Comparison of ENCODE assay signal across 1 cellular context in the genomic region with DNA sequence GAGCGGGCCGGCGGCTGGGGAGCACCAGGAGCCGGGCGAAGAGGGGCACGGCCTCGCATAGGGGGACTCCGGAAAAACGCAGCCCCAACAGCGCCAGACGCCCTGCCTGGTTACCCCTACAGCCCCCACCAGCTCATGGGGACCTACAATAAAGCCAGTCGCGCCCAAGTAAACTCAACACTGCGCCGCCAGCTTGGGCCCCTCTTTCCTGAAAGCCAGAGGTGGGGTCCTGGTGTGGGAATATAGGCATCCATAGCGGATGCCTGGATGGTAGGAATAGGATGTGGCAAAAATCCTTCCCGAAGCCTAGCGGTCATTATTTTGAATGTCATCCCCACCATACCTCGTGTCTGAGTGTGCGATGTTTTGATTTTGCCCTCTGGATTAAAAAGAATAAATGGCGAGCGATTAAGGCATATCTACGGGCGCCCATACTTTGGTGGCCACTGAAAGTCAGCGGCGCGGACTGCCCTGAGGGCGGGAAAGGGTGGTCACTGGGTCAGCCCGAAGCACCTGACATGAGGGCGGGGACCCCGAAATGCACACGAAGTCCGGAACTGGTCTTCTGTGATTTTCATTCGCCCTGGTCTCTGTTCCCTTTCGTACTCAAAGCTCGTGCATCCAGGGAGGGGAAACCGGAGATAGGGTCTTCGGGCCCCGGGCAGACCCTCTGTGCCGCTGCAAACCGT.
A peak's percentile ranks its signal among the peaks of the same experiment; 100 is the strongest.
TF ChIP-seq lines count a peak whose summit lies in the region.

A gene with protein sequence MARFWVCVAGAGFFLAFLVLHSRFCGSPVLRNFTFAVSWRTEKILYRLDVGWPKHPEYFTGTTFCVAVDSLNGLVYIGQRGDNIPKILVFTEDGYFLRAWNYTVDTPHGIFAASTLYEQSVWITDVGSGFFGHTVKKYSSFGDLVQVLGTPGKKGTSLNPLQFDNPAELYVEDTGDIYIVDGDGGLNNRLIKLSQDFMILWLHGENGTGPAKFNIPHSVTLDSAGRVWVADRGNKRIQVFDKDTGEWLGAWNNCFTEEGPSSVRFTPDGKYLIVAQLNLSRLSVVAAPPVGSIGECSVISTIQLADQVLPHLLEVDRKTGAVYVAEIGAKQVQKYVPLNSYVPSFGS (plus strand): TSS at position 577 of the 689 bp plus-strand sequence. CDS start 184 bp downstream, outside the sequence.
A gene (minus strand): TSS at position 210 of the 689 bp plus-strand sequence. CDS start 847 bp downstream, outside the sequence.

TF ChIP-seq in HepG2, 621 proteins besides CTCF, POLR2A, EP300 and RAD21 (continued from another document):
- TF ChIP-seq, protein P1, sequence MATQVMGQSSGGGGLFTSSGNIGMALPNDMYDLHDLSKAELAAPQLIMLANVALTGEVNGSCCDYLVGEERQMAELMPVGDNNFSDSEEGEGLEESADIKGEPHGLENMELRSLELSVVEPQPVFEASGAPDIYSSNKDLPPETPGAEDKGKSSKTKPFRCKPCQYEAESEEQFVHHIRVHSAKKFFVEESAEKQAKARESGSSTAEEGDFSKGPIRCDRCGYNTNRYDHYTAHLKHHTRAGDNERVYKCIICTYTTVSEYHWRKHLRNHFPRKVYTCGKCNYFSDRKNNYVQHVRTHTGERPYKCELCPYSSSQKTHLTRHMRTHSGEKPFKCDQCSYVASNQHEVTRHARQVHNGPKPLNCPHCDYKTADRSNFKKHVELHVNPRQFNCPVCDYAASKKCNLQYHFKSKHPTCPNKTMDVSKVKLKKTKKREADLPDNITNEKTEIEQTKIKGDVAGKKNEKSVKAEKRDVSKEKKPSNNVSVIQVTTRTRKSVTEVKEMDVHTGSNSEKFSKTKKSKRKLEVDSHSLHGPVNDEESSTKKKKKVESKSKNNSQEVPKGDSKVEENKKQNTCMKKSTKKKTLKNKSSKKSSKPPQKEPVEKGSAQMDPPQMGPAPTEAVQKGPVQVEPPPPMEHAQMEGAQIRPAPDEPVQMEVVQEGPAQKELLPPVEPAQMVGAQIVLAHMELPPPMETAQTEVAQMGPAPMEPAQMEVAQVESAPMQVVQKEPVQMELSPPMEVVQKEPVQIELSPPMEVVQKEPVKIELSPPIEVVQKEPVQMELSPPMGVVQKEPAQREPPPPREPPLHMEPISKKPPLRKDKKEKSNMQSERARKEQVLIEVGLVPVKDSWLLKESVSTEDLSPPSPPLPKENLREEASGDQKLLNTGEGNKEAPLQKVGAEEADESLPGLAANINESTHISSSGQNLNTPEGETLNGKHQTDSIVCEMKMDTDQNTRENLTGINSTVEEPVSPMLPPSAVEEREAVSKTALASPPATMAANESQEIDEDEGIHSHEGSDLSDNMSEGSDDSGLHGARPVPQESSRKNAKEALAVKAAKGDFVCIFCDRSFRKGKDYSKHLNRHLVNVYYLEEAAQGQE (IDR thresholded peaks at IDR 0.05; ENCODE audit: borderline replicate concordance in 1 of 2, low read depth in 1 of 2, low read length in 2 of 2): no peak
- TF ChIP-seq POGZ (CRISPR knock-in tag; IDR thresholded peaks at IDR 0.05): 0 out of 2 replicates have a peak, but pooled peaks have one; percentile 28
- TF ChIP-seq, protein P2, sequence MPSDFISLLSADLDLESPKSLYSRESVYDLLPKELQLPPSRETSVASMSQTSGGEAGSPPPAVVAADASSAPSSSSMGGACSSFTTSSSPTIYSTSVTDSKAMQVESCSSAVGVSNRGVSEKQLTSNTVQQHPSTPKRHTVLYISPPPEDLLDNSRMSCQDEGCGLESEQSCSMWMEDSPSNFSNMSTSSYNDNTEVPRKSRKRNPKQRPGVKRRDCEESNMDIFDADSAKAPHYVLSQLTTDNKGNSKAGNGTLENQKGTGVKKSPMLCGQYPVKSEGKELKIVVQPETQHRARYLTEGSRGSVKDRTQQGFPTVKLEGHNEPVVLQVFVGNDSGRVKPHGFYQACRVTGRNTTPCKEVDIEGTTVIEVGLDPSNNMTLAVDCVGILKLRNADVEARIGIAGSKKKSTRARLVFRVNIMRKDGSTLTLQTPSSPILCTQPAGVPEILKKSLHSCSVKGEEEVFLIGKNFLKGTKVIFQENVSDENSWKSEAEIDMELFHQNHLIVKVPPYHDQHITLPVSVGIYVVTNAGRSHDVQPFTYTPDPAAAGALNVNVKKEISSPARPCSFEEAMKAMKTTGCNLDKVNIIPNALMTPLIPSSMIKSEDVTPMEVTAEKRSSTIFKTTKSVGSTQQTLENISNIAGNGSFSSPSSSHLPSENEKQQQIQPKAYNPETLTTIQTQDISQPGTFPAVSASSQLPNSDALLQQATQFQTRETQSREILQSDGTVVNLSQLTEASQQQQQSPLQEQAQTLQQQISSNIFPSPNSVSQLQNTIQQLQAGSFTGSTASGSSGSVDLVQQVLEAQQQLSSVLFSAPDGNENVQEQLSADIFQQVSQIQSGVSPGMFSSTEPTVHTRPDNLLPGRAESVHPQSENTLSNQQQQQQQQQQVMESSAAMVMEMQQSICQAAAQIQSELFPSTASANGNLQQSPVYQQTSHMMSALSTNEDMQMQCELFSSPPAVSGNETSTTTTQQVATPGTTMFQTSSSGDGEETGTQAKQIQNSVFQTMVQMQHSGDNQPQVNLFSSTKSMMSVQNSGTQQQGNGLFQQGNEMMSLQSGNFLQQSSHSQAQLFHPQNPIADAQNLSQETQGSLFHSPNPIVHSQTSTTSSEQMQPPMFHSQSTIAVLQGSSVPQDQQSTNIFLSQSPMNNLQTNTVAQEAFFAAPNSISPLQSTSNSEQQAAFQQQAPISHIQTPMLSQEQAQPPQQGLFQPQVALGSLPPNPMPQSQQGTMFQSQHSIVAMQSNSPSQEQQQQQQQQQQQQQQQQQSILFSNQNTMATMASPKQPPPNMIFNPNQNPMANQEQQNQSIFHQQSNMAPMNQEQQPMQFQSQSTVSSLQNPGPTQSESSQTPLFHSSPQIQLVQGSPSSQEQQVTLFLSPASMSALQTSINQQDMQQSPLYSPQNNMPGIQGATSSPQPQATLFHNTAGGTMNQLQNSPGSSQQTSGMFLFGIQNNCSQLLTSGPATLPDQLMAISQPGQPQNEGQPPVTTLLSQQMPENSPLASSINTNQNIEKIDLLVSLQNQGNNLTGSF (CRISPR knock-in tag; IDR thresholded peaks at IDR 0.05): peak; percentile 73; the same call in 1 of the 2 replicates
- TF ChIP-seq ZNF326 (CRISPR knock-in tag; IDR thresholded peaks at IDR 0.05; ENCODE audit: borderline replicate concordance): no peak
- TF ChIP-seq KDM5B (CRISPR knock-in tag; IDR thresholded peaks at IDR 0.05; ENCODE audit: borderline replicate concordance): peak; percentile 74; the same call in 1 of the 2 replicates
- no peak for TF ChIP-seq ZNF382 (CRISPR knock-in tag; IDR thresholded peaks at IDR 0.05; ENCODE audit: borderline replicate concordance)
- no peak for TF ChIP-seq ONECUT2 (CRISPR knock-in tag; IDR thresholded peaks at IDR 0.05)
- 0 out of 2 replicates have a peak, but pooled peaks have one; percentile 86 for TF ChIP-seq TEAD2 (CRISPR knock-in tag; IDR thresholded peaks at IDR 0.05)
- TF ChIP-seq MBD4 (IDR thresholded peaks at IDR 0.05; ENCODE audit: borderline replicate concordance, low read length): no peak
- peak; percentile 4; the same call in 1 of the 2 replicates for TF ChIP-seq FOSL2 (CRISPR knock-in tag; IDR thresholded peaks at IDR 0.05)
- TF ChIP-seq, protein P3, sequence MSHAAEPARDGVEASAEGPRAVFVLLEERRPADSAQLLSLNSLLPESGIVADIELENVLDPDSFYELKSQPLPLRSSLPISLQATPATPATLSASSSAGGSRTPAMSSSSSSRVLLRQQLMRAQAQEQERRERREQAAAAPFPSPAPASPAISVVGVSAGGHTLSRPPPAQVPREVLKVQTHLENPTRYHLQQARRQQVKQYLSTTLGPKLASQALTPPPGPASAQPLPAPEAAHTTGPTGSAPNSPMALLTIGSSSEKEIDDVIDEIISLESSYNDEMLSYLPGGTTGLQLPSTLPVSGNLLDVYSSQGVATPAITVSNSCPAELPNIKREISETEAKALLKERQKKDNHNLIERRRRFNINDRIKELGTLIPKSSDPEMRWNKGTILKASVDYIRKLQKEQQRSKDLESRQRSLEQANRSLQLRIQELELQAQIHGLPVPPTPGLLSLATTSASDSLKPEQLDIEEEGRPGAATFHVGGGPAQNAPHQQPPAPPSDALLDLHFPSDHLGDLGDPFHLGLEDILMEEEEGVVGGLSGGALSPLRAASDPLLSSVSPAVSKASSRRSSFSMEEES (CRISPR knock-in tag; IDR thresholded peaks at IDR 0.05): peak; percentile 86
- TF ChIP-seq, protein P4, sequence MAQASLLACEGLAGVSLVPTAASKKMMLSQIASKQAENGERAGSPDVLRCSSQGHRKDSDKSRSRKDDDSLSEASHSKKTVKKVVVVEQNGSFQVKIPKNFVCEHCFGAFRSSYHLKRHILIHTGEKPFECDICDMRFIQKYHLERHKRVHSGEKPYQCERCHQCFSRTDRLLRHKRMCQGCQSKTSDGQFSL (CRISPR knock-in tag; IDR thresholded peaks at IDR 0.05): no peak
- TF ChIP-seq, protein P5, sequence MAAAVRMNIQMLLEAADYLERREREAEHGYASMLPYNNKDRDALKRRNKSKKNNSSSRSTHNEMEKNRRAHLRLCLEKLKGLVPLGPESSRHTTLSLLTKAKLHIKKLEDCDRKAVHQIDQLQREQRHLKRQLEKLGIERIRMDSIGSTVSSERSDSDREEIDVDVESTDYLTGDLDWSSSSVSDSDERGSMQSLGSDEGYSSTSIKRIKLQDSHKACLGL (CRISPR knock-in tag; IDR thresholded peaks at IDR 0.05): 0 out of 2 replicates have a peak, but pooled peaks have one; percentile 14
- TF ChIP-seq FOXP1 (IDR thresholded peaks at IDR 0.05): no peak
- TF ChIP-seq FOXP1 (CRISPR knock-in tag; IDR thresholded peaks at IDR 0.05): no peak
- peak; percentile 90 for TF ChIP-seq PHF20 (CRISPR knock-in tag; IDR thresholded peaks at IDR 0.05)
- 0 out of 2 replicates have a peak, but pooled peaks have one; percentile 15 for TF ChIP-seq MTF1 (CRISPR knock-in tag; IDR thresholded peaks at IDR 0.05)
- 0 out of 2 replicates have a peak, but pooled peaks have one; percentile 63 for TF ChIP-seq ZSCAN12 (CRISPR knock-in tag; IDR thresholded peaks at IDR 0.05)
- peak; percentile 80; the same call in 1 of the 2 replicates for TF ChIP-seq ZNF136 (CRISPR knock-in tag; IDR thresholded peaks at IDR 0.05; ENCODE audit: low read depth)
- TF ChIP-seq YEATS2 (CRISPR knock-in tag; IDR thresholded peaks at IDR 0.05; ENCODE audit: borderline replicate concordance): peak; percentile 80
- no peak for TF ChIP-seq SOX13 (IDR thresholded peaks at IDR 0.05)
- TF ChIP-seq SOX13 (CRISPR knock-in tag; conservative IDR thresholded peaks at IDR 0.05 in 1 of 2, IDR thresholded peaks at IDR 0.05 in 1 of 2): no peak
- TF ChIP-seq ZNF564 (CRISPR knock-in tag; IDR thresholded peaks at IDR 0.05): peak; percentile 36; the same call in 1 of the 2 replicates
- TF ChIP-seq ZFP37 (CRISPR knock-in tag; IDR thresholded peaks at IDR 0.05; ENCODE audit: borderline replicate concordance): no peak; the same call in 1 of the 2 replicates
- no peak for TF ChIP-seq TCF12 (IDR thresholded peaks at IDR 0.05)
- no peak for TF ChIP-seq TCF12 (CRISPR knock-in tag; IDR thresholded peaks at IDR 0.05)
- TF ChIP-seq, protein P6, sequence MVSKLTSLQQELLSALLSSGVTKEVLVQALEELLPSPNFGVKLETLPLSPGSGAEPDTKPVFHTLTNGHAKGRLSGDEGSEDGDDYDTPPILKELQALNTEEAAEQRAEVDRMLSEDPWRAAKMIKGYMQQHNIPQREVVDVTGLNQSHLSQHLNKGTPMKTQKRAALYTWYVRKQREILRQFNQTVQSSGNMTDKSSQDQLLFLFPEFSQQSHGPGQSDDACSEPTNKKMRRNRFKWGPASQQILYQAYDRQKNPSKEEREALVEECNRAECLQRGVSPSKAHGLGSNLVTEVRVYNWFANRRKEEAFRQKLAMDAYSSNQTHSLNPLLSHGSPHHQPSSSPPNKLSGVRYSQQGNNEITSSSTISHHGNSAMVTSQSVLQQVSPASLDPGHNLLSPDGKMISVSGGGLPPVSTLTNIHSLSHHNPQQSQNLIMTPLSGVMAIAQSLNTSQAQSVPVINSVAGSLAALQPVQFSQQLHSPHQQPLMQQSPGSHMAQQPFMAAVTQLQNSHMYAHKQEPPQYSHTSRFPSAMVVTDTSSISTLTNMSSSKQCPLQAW (CRISPR knock-in tag; IDR thresholded peaks at IDR 0.05): 0 out of 2 replicates have a peak, but pooled peaks have one; percentile 4
- peak; percentile 37; the same call in 1 of the 2 replicates for TF ChIP-seq CAMTA2 (CRISPR knock-in tag; IDR thresholded peaks at IDR 0.05; ENCODE audit: borderline replicate concordance)
- TF ChIP-seq ZNF251 (CRISPR knock-in tag; IDR thresholded peaks at IDR 0.05): no peak
- no peak for TF ChIP-seq NCOA2 (CRISPR knock-in tag; IDR thresholded peaks at IDR 0.05)
- TF ChIP-seq SALL2 (CRISPR knock-in tag; IDR thresholded peaks at IDR 0.05): peak; percentile 61; the same call in 1 of the 2 replicates
- TF ChIP-seq CEBPG (CRISPR knock-in tag; IDR thresholded peaks at IDR 0.05): no peak
- 0 out of 2 replicates have a peak, but pooled peaks have one; percentile 19 for TF ChIP-seq TGIF2 (CRISPR knock-in tag; IDR thresholded peaks at IDR 0.05)
- TF ChIP-seq MXI1 (IDR thresholded peaks at IDR 0.05; ENCODE audit: borderline replicate concordance, low read depth, low read length): peak; percentile 26; the same call in 1 of the 3 replicates
